In the genomic region with DNA sequence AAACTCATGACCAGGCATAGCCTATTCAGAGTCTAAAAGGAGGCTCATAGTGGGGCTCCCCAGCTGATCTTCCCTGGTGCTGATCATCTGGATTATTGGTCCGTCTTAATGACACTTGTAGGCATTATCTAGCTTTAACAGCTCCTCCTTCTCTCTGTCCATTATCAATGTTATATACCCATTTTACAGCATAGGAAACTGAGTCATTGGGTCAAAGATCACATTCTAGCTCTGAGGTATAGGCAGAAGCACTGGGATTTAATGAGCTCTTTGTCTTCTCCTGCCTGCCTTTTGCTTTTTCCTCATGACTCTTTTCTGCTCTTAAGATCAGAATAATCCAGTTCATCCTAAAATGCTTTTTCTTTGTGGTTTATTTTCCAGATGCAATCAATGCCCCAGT, we compare ENCODE assay signal across 12 cellular contexts. TPM values are rescaled to one million over a fixed set of nuclear protein-coding genes. Genes with fewer than 3 reads are reported as not detected.
DNase-seq lines count a peak whose midpoint lies in the region; ATAC-seq and TF ChIP-seq lines count a peak whose summit lies in the region.
"Had no signal": no experiment of that assay in that cellular context is flagged by ENCODE, and none has a peak within 500 bp of the region (broad histone marks: within the 10 kb centered on the region; RNA-seq: fewer than 3 reads in every experiment).

No MANE protein-coding gene starts in this region.

- H3K27me3 ChIP-seq in SJCRH30, result no peaks in the 10 kb centered on the region
- no peaks in the 10 kb centered on the region for H3K27me3 ChIP-seq in fibroblast of lung (ENCODE audit: control insufficient read depth, insufficient read depth, low read length)
- H3K27me3 ChIP-seq in osteoblast (ENCODE audit: insufficient read depth, low read length), result no peaks in the 10 kb centered on the region
- peaks cover 33% of the 10 kb centered on the region; the same call in 1 of the 2 replicates for H3K27me3 ChIP-seq in PC-9 (ENCODE audit: insufficient read depth, low read depth)

- no peaks in the 10 kb centered on the region for H3K9me2 ChIP-seq in PC-9 (ENCODE audit: insufficient read depth)

- H3K9me3 ChIP-seq in SJCRH30 (replicated peaks) (no peaks in the 10 kb centered on the region), fibroblast of lung (ENCODE audit: control insufficient read depth, insufficient read depth, low read depth, low read length) (no peaks in the 10 kb centered on the region), osteoblast (ENCODE audit: low read depth, low read length) (no peaks in the 10 kb centered on the region), PC-9 (ENCODE audit: insufficient read depth, low read depth) (no peaks in the 10 kb centered on the region)

- peaks cover 30% of the 10 kb centered on the region for H3K4me1 ChIP-seq in SJCRH30
- peaks cover 30% of the 10 kb centered on the region for H3K4me1 ChIP-seq in fibroblast of lung (ENCODE audit: control insufficient read depth, extremely low read depth, insufficient read depth, low read length)
- peaks cover 58% of the 10 kb centered on the region for H3K4me1 ChIP-seq in osteoblast (ENCODE audit: insufficient read depth, low read length)
- no peaks in the 10 kb centered on the region for H3K4me1 ChIP-seq in PC-9 (replicated peaks; ENCODE audit: insufficient read depth)

- peak overlapping the region; percentile 67 for H3K4me3 ChIP-seq in AG04449 (ENCODE audit: low read depth, low read length)
- peak overlapping the region; percentile 56; the same call in 1 of the 2 replicates for H3K4me3 ChIP-seq in SJCRH30
- peak overlapping the region; percentile 51 to 66 (median 55) for H3K4me3 ChIP-seq in fibroblast of lung (replicated peaks in 1 of 4; ENCODE audit: control extremely low read depth in 1 of 4, insufficient read depth in 1 of 4, low read depth in 3 of 4, low read length in 4 of 4)
- H3K4me3 ChIP-seq in osteoblast (ENCODE audit: insufficient read depth, low read length), result peak overlapping the region; percentile 70
- no peak overlapping the region for H3K4me3 ChIP-seq in PC-9

- H3K79me2 ChIP-seq in fibroblast of lung (ENCODE audit: control insufficient read depth, insufficient read depth, low read length) (no peaks in the 10 kb centered on the region), osteoblast (ENCODE audit: insufficient read depth, low read length) (no peaks in the 10 kb centered on the region), PC-9 (ENCODE audit: low read depth) (no peaks in the 10 kb centered on the region)

- H3K27ac ChIP-seq in SJCRH30 (no peak overlapping the region), fibroblast of lung (ENCODE audit: insufficient read depth, low read length) (peak overlapping the region; percentile 65), osteoblast (ENCODE audit: low read depth, low read length) (peak overlapping the region; percentile 95), PC-9 (no peak overlapping the region)

- intact Hi-C loops in PC-9 (cut with micrococcal nuclease; ENCODE audit: unreplicated experiment), result no loop called here

- CTCF ChIA-PET in AG04449 (lab: Yijun Ruan, JAX) (interaction anchor here (1.0 to 9.2 kb wide), 7 partner anchors 9 to 105 kb away, joined by 3 to 73 read pairs (median 6); a partner anchor contains a TSS), PC-9 (lab: Charles Lee) (no interaction called here)

- no peak for TF ChIP-seq CTCF in AG04449 (IDR thresholded peaks at IDR 0.05; ENCODE audit: insufficient read depth, low read length, missing control alignments)
- TF ChIP-seq CTCF in fibroblast of lung (conservative IDR thresholded peaks at IDR 0.05 in 1 of 2, IDR thresholded peaks at IDR 0.05 in 1 of 2; ENCODE audit: low read depth in 1 of 2, low read length in 2 of 2), result no peak
- TF ChIP-seq CTCF in osteoblast (IDR thresholded peaks at IDR 0.05; ENCODE audit: extremely low read depth, low read depth, low read length), result no peak
- TF ChIP-seq CTCF in PC-9 (conservative IDR thresholded peaks at IDR 0.05), result no peak

- no peak for DNase-seq in AG04449 (ENCODE audit: low read depth, low spot score)
- DNase-seq in SJCRH30, result no peak
- no peak for DNase-seq in fibroblast of lung (ENCODE audit: low read depth in 2 of 2)
- DNase-seq in osteoblast (ENCODE audit: insufficient read length, low spot score, missing footprints), result no peak
- DNase-seq in activated CD4-positive, alpha-beta T cell treated with anti-CD3 and anti-CD28 coated beads, Interleukin-2, amount 50 U/mL, for 48 hours, result no peak
- no peak for DNase-seq in PC-9
- no peak for DNase-seq in stimulated activated CD4-positive, alpha-beta T cell treated with anti-CD3 and anti-CD28 coated beads, Interleukin-2, amount 100 ng/mL, for 48 hours
- DNase-seq: activated CD8-positive, alpha-beta memory T cell treated with anti-CD3 and anti-CD28 coated beads for 24 hours; stimulated activated naive CD4-positive, alpha-beta T cell treated with Interleukin-2 at 50 U/mL for 16 hours had no signal

- H3K9ac ChIP-seq in fibroblast of lung (ENCODE audit: insufficient read depth, low read length), result peak overlapping the region; percentile 55

- no peak for ATAC-seq in GM21381 (IDR thresholded peaks at IDR 0.05; ENCODE audit: unreplicated experiment)

- H2AFZ ChIP-seq in fibroblast of lung (ENCODE audit: low read length), result no peak overlapping the region
- H2AFZ ChIP-seq in osteoblast (ENCODE audit: low read length), result no peak overlapping the region
- H2AFZ ChIP-seq in PC-9, result no peak overlapping the region

- H4K20me1 ChIP-seq in fibroblast of lung (ENCODE audit: control insufficient read depth, extremely low read depth, insufficient read depth, low read length) (no peaks in the 10 kb centered on the region), osteoblast (ENCODE audit: insufficient read depth, low read length) (no peaks in the 10 kb centered on the region), PC-9 (ENCODE audit: insufficient read depth) (no peaks in the 10 kb centered on the region)

- POLR2A ChIA-PET in AG04449 (lab: Yijun Ruan, JAX) (interaction anchor here (1.5 to 2.3 kb wide), 2 partner anchors 21 to 45 kb away, joined by 3 to 12 read pairs; no protein-coding TSS in a partner anchor), PC-9 (lab: Charles Lee; ENCODE audit: unreplicated experiment) (no interaction called here)

- no TSS peak for BruUV-seq in PC-9 (replicated peaks; lab: Mats Ljungman, UMichigan)

- H3K4me2 ChIP-seq in fibroblast of lung (ENCODE audit: extremely low read depth, insufficient read depth, low read length) (peak overlapping the region; percentile 96), osteoblast (ENCODE audit: insufficient read depth, low read length) (peak overlapping the region; percentile 88), PC-9 (no peak overlapping the region)

- H3K36me3 ChIP-seq in SJCRH30 (no peaks in the 10 kb centered on the region), fibroblast of lung (ENCODE audit: control insufficient read depth, insufficient read depth, low read length) (no peaks in the 10 kb centered on the region), osteoblast (ENCODE audit: insufficient read depth, low read length) (peaks cover 6% of the 10 kb centered on the region), PC-9 (ENCODE audit: low read depth) (no peaks in the 10 kb centered on the region)

- no peaks in the 10 kb centered on the region for H3F3A ChIP-seq in PC-9 (ENCODE audit: insufficient read depth, low read depth)

RNA-seq across cellular contexts. Expression of a gene that starts 0.8 kb away (rescaled TPM):
- 5.3 and 6.7 TPM in 2 replicates for total RNA-seq in SJCRH30 (2014; rRNA removed; shearing (Covaris generic))
- total RNA-seq in fibroblast of lung (23.1 and 42.9 TPM in 2 replicates), osteoblast (56.3 and 70.9 TPM in 2 replicates), PC-9 (2021) (not detected in 2 replicates)
- polyA plus RNA-seq in fibroblast of lung, result 65.7 and 170 TPM in 2 replicates
- 41.7 and 132 TPM in 2 replicates for polyA plus RNA-seq in fibroblast of lung (2012)
- 30.5 and 101 TPM in 2 replicates for polyA minus RNA-seq in fibroblast of lung (ENCODE audit: low replicate concordance)
- total RNA-seq: G401 had no signal

RNA-seq across cellular contexts. Expression of a gene that starts 14.2 kb away (rescaled TPM):
- total RNA-seq in SJCRH30 (2014; rRNA removed; shearing (Covaris generic)), result not detected in 2 replicates
- 0.33 and 0.51 TPM in 2 replicates for total RNA-seq in fibroblast of lung
- 0.55 and 0.81 TPM in 2 replicates for polyA plus RNA-seq in fibroblast of lung
- polyA plus RNA-seq in fibroblast of lung (2012), result 0.75 TPM in 1 of 2 replicates, not detected in the other
- polyA minus RNA-seq in fibroblast of lung (ENCODE audit: low replicate concordance), result not detected in 2 replicates
- 0.29 and 0.36 TPM in 2 replicates for total RNA-seq in osteoblast
- total RNA-seq in PC-9 (2021), result not detected in 2 replicates
- total RNA-seq: G401 had no signal

RNA-seq across cellular contexts. Expression of a gene that starts 29.7 kb away (rescaled TPM):
- total RNA-seq in SJCRH30 (2014; rRNA removed; shearing (Covaris generic)), result not detected in 2 replicates
- not detected in 2 replicates for total RNA-seq in fibroblast of lung
- 0.91 TPM in 1 of 2 replicates, not detected in the other for polyA plus RNA-seq in fibroblast of lung
- polyA plus RNA-seq in fibroblast of lung (2012), result 1.7 TPM in 1 of 2 replicates, not detected in the other
- polyA minus RNA-seq in fibroblast of lung (ENCODE audit: low replicate concordance), result not detected in 2 replicates
- total RNA-seq in osteoblast, result not detected in 2 replicates
- not detected in 2 replicates for total RNA-seq in PC-9 (2021)
- total RNA-seq: G401, mononuclear cell had no signal

Comparison
In these comparisons a context has a peak if more than half of its experiments do, and no peak if none do; other contexts are left out.
1. H3K27ac ChIP-seq: peak in fibroblast of lung (single experiment) and osteoblast (single experiment); none in SJCRH30 (single experiment) and PC-9 (single experiment).